ENCODE assay signal across 1 cellular context in genomic region chr15:73897441-73898261, GRCh38.
TF ChIP-seq lines count a peak whose summit lies in the region.

No MANE protein-coding gene starts in this region.

TF ChIP-seq in SK-N-SH, 30 proteins besides CTCF, POLR2A, EP300 and RAD21 (continued from another document):
- TF ChIP-seq PBX3 (IDR thresholded peaks at IDR 0.05) (peak; percentile 63), YY1 (IDR thresholded peaks at IDR 0.05; ENCODE audit: low read depth) (no peak), FOSL2 (IDR thresholded peaks at IDR 0.05; ENCODE audit: borderline replicate concordance, low read depth) (peak; percentile 93), ELF1 (IDR thresholded peaks at IDR 0.05) (0 out of 2 replicates have a peak, but pooled peaks have one; percentile 18), FOXM1 (IDR thresholded peaks at IDR 0.05; ENCODE audit: low read depth) (no peak), TCF12 (IDR thresholded peaks at IDR 0.05) (peak; percentile 83)
